In genomic region chr10:92894081-92894480, GRCh38 we compare ENCODE assay signal across 15 cellular contexts. TPM values are rescaled to one million over a fixed set of nuclear protein-coding genes. Genes with fewer than 3 reads are reported as not detected.
DNase-seq lines count a peak whose midpoint lies in the region; ATAC-seq, FAIRE-seq and TF ChIP-seq lines count a peak whose summit lies in the region.
"Had no signal": no experiment of that assay in that cellular context is flagged by ENCODE, and none has a peak within 500 bp of the region (broad histone marks: within the 10 kb centered on the region; RNA-seq: fewer than 3 reads in every experiment).

No MANE protein-coding gene starts in this region.

- no peak for ATAC-seq in GM19351 (IDR thresholded peaks at IDR 0.05; ENCODE audit: unreplicated experiment)
- no peak for ATAC-seq in GM21390 (IDR thresholded peaks at IDR 0.05; ENCODE audit: unreplicated experiment)
- ATAC-seq: CD8-positive, alpha-beta T cell had no signal

- no peaks in the 10 kb centered on the region for H3K27me3 ChIP-seq in mammary epithelial cell (ENCODE audit: insufficient read depth, low read length)
- no peaks in the 10 kb centered on the region for H3K27me3 ChIP-seq in breast epithelium
- H3K27me3 ChIP-seq in iPS-18a (ENCODE audit: control insufficient read depth, insufficient read depth, low read length): no peaks in the 10 kb centered on the region
- no peaks in the 10 kb centered on the region for H3K27me3 ChIP-seq in small intestine (ENCODE audit: control insufficient read depth in 2 of 2, insufficient read depth in 2 of 2, low read length in 2 of 2)
- H3K27me3 ChIP-seq: BLaER1 had no signal

- FAIRE-seq in small intestine (lab: Jason Lieb, UNC): no peak

- CTCF ChIA-PET in mammary epithelial cell (lab: Charles Lee; ENCODE audit: low non-redundant PET): no interaction called here
- CTCF ChIA-PET in RWPE1 (lab: Yijun Ruan, JAX): no interaction called here

- H3K9ac ChIP-seq in mammary epithelial cell (ENCODE audit: insufficient read depth, low read length) (no peak overlapping the region), iPS-18a (ENCODE audit: low read length) (no peak overlapping the region)
- H3K9ac ChIP-seq: BLaER1 had no signal

- in situ Hi-C loops in mammary epithelial cell (cut with MboI; ENCODE audit: low sequenced_read_pairs in 2 of 2): loop anchor here (25.0 kb wide), 4 partner anchors 143 to 593 kb away; partner anchors contain the start of genes CEP55 (in 1 of the 2) and MYOF (in 1 of the 2)

- DNase-seq in mammary epithelial cell: peak; percentile 55
- DNase-seq in breast epithelium (ENCODE audit: low spot score in 2 of 2): no peak
- peak; percentile 8 for DNase-seq in RWPE1 (ENCODE audit: low spot score)
- no peak for DNase-seq in cortex of kidney (lab: John Stamatoyannopoulos, UW)
- no peak for DNase-seq in small intestine
- DNase-seq: CD8-positive, alpha-beta T cell; DMS79 treated with DMSO at 0.1 percent for 48 hours; NCI-H2029; NCI-H2171; NCI-H446 had no signal

- no TSS peak for BruUV-seq in mammary epithelial cell (replicated peaks; lab: Mats Ljungman, UMichigan)

- no peaks in the 10 kb centered on the region for H3K36me3 ChIP-seq in mammary epithelial cell (ENCODE audit: insufficient read depth, low read length)
- H3K36me3 ChIP-seq in breast epithelium: no peaks in the 10 kb centered on the region
- no peaks in the 10 kb centered on the region for H3K36me3 ChIP-seq in iPS-18a (ENCODE audit: control insufficient read depth, low read depth, low read length)
- no peaks in the 10 kb centered on the region for H3K36me3 ChIP-seq in small intestine (ENCODE audit: control insufficient read depth in 2 of 2, insufficient read depth in 2 of 2, low read length in 2 of 2)

- H2AFZ ChIP-seq in mammary epithelial cell (ENCODE audit: low read depth, low read length): no peak overlapping the region
- H2AFZ ChIP-seq: PC-9 had no signal

- TF ChIP-seq CTCF in mammary epithelial cell (conservative IDR thresholded peaks at IDR 0.05 in 1 of 2, IDR thresholded peaks at IDR 0.05 in 1 of 2; ENCODE audit: extremely low read depth in 1 of 2, insufficient read depth in 1 of 2, low read depth in 1 of 2, low read length in 2 of 2) (no peak), breast epithelium (IDR thresholded peaks at IDR 0.05) (no peak), RWPE1 (conservative IDR thresholded peaks at IDR 0.05; ENCODE audit: low read depth) (no peak)

- H3K79me2 ChIP-seq in mammary epithelial cell (ENCODE audit: insufficient read depth, low read length): no peaks in the 10 kb centered on the region

- H3K9me3 ChIP-seq in mammary epithelial cell (replicated peaks; ENCODE audit: insufficient read depth, low read length) (no peaks in the 10 kb centered on the region), breast epithelium (no peaks in the 10 kb centered on the region), iPS-18a (ENCODE audit: control insufficient read depth, low read depth, low read length) (no peaks in the 10 kb centered on the region), small intestine (ENCODE audit: control insufficient read depth, low read depth) (no peaks in the 10 kb centered on the region)
- H3K9me3 ChIP-seq: BLaER1 had no signal

- dilution Hi-C loops in mammary epithelial cell (cut with HindIII; ENCODE audit: low sequenced_read_pairs): no loop called here

- H3K4me1 ChIP-seq in mammary epithelial cell (ENCODE audit: insufficient read depth, low read length) (peaks cover 42% of the 10 kb centered on the region), breast epithelium (peaks cover 0 to 9% of the 10 kb centered on the region in 2 donors), iPS-18a (ENCODE audit: control insufficient read depth, low read depth, low read length) (peaks cover 38% of the 10 kb centered on the region), small intestine (ENCODE audit: control insufficient read depth in 2 of 2, insufficient read depth in 1 of 2, low read depth in 1 of 2, low read length in 1 of 2) (peaks cover 0 to 1% of the 10 kb centered on the region in 2 donors)
- H3K4me1 ChIP-seq: BLaER1 had no signal

- H3K27ac ChIP-seq in mammary epithelial cell (ENCODE audit: insufficient read depth, low read depth, low read length): no peak overlapping the region
- no peak overlapping the region for H3K27ac ChIP-seq in breast epithelium
- H3K27ac ChIP-seq in RWPE1: no peak overlapping the region
- H3K27ac ChIP-seq in iPS-18a (ENCODE audit: low read length): no peak overlapping the region
- H3K27ac ChIP-seq in small intestine (ENCODE audit: low read depth in 1 of 2, low read length in 1 of 2): no peak overlapping the region
- H3K27ac ChIP-seq: BLaER1, PC-9 had no signal

- peak overlapping the region; percentile 37 for H3K4me2 ChIP-seq in mammary epithelial cell (ENCODE audit: insufficient read depth, low read depth, low read length)
- H3K4me2 ChIP-seq: BLaER1 had no signal

- POLR2A ChIA-PET in RWPE1 (lab: Yijun Ruan, JAX; ENCODE audit: low non-redundant PET): no interaction called here

- H4K20me1 ChIP-seq in mammary epithelial cell (ENCODE audit: insufficient read depth, low read length): no peaks in the 10 kb centered on the region

- no peak for TF ChIP-seq POLR2A in breast epithelium (IDR thresholded peaks at IDR 0.05)

- intact Hi-C loops in mammary epithelial cell (cut with micrococcal nuclease): no loop called here
- intact Hi-C loops in breast epithelium (cut with DNase I; ENCODE audit: low total_unique reads): no loop called here

- H3K4me3 ChIP-seq in mammary epithelial cell (replicated peaks in 1 of 3; ENCODE audit: insufficient read depth in 1 of 3, low read depth in 2 of 3, low read length in 3 of 3) (no peak overlapping the region), breast epithelium (no peak overlapping the region), iPS-18a (ENCODE audit: low read length) (peak overlapping the region; percentile 35), small intestine (ENCODE audit: low read depth in 1 of 2, low read length in 2 of 2) (no peak overlapping the region)
- H3K4me3 ChIP-seq: BLaER1, PC-9 had no signal

RNA-seq across cellular contexts. Expression of gene EXOC6, which starts 45.8 kb away (rescaled TPM):
- total RNA-seq in mammary epithelial cell (1 to 10 TPM; 3.5 to 4.6 TPM), breast epithelium (10 to 100 TPM in 2 of 3 donors, 1 to 10 TPM in 1; 7.0 to 26.1 (median 16.1) TPM)
- polyA plus RNA-seq in mammary epithelial cell (1.4 TPM), small intestine (10 to 100 TPM in 1 of 3 donors, 1 to 10 TPM in 2; 6.7 to 10.8 (median 8.4) TPM)
- 2.4 TPM for polyA minus RNA-seq in mammary epithelial cell

Comparison
In these comparisons a context has a peak if more than half of its experiments do, and no peak if none do; other contexts are left out.
1. DNase-seq: peak in mammary epithelial cell (single experiment) and RWPE1 (single experiment); none in breast epithelium (0 of 2), cortex of kidney (single experiment) and small intestine (single experiment).